Comparison of ENCODE assay signal across 8 cellular contexts in genomic region chr11:46121328-46121723, GRCh38. TPM values are rescaled to one million over a fixed set of nuclear protein-coding genes. Genes with fewer than 3 reads are reported as not detected.
A peak's percentile ranks its signal among the peaks of the same experiment; 100 is the strongest.
DNase-seq lines count a peak whose midpoint lies in the region; ATAC-seq and TF ChIP-seq lines count a peak whose summit lies in the region.

TSS of gene PHF21A (minus strand) at chr11:46121454. CDS start at chr11:46084219, 37,235 bp downstream.

- H3K4me3 ChIP-seq in HUES64 (ENCODE audit: low read length) (peak within 1 kb of the TSS; percentile 97), PC-3 (ENCODE audit: low read length) (peak within 1 kb of the TSS; percentile 92), esophagus (ENCODE audit: low read depth in 1 of 2, low read length in 2 of 2) (peak within 1 kb of the TSS; percentile 77), muscle layer of duodenum (ENCODE audit: low read depth in 1 of 2, low read length in 2 of 2) (peak within 1 kb of the TSS; percentile 76 to 85)

- peaks cover 22% of the 10 kb centered on the region for H3K36me3 Mint-ChIP-seq in stimulated activated effector memory CD8-positive, alpha-beta T cell treated with anti-CD3 and anti-CD28 coated beads, Interleukin-12 subunit alpha, Interleukin-12 subunit beta, amount 100 ng/mL, for 72 hours

- no peaks in the 10 kb centered on the region for H3K9me2 ChIP-seq in PC-3 (replicated peaks; ENCODE audit: low read length)

- CTCF ChIA-PET in PC-3 (lab: Charles Lee) = no interaction called here

- H2AFZ ChIP-seq in PC-3 (ENCODE audit: low read length) = peak within 1 kb of the TSS; percentile 95

- H3K9me3 ChIP-seq in HUES64 (ENCODE audit: insufficient read depth, low read depth, low read length) (no peaks in the 10 kb centered on the region), PC-3 (ENCODE audit: low read length) (no peaks in the 10 kb centered on the region), esophagus (ENCODE audit: control insufficient read depth in 2 of 2, insufficient read depth in 1 of 2, low read depth in 1 of 2, low read length in 1 of 2) (no peaks in the 10 kb centered on the region), muscle layer of duodenum (ENCODE audit: control insufficient read depth in 1 of 2, low read length in 2 of 2) (no peaks in the 10 kb centered on the region)

- POLR2A ChIA-PET in PC-3 (lab: Charles Lee; ENCODE audit: unreplicated experiment) = interaction anchor here (0.6 kb wide), 1 partner anchor 975 kb away, joined by 3 read pairs; no protein-coding TSS in a partner anchor

- H3K36me3 ChIP-seq in HUES64 (ENCODE audit: insufficient read depth, low read length) (no peaks in the 10 kb centered on the region), PC-3 (ENCODE audit: low read depth, low read length) (no peaks in the 10 kb centered on the region; the same call in 1 of the 2 replicates), esophagus (ENCODE audit: control insufficient read depth in 2 of 2, insufficient read depth in 2 of 2, low read length in 1 of 2) (no peaks in the 10 kb centered on the region), muscle layer of duodenum (ENCODE audit: control insufficient read depth in 1 of 2, insufficient read depth in 2 of 2, low read length in 2 of 2) (no peaks in the 10 kb centered on the region)

- no peak for TF ChIP-seq CTCF in PC-3 (conservative IDR thresholded peaks at IDR 0.05; ENCODE audit: low read depth, low read length)

- peak within 1 kb of the TSS; percentile 97 for H3K27ac Mint-ChIP-seq in stimulated activated effector memory CD8-positive, alpha-beta T cell treated with anti-CD3 and anti-CD28 coated beads, Interleukin-12 subunit alpha, Interleukin-12 subunit beta, amount 100 ng/mL, for 72 hours

- peak; percentile 86 for DNase-seq in Caki2 (ENCODE audit: low read depth)
- peak; percentile 81 for DNase-seq in PC-3
- peak; percentile 92 for DNase-seq in activated T-cell treated with anti-CD3 and anti-CD28 coated beads for 48 hours (ENCODE audit: low read depth)
- peak; percentile 79 to 93 for DNase-seq in stimulated activated effector memory CD8-positive, alpha-beta T cell treated with anti-CD3 and anti-CD28 coated beads, Interleukin-12 subunit alpha, Interleukin-12 subunit beta, amount 100 ng/mL, for 72 hours (ENCODE audit: low spot score in 2 of 2)

- H3K4me1 ChIP-seq in HUES64 (ENCODE audit: insufficient read depth, low read length) (peaks cover 15% of the 10 kb centered on the region), PC-3 (ENCODE audit: insufficient read depth, low read length) (peaks cover 9% of the 10 kb centered on the region), esophagus (ENCODE audit: control insufficient read depth in 2 of 2, insufficient read depth in 2 of 2, low read length in 1 of 2) (no peaks in the 10 kb centered on the region), muscle layer of duodenum (ENCODE audit: control insufficient read depth in 1 of 2, insufficient read depth in 2 of 2, low read length in 2 of 2) (peaks cover 7 to 18% of the 10 kb centered on the region in 2 donors)

- WGBS in HUES64 = under 1% methylated on average over 49 of the region's 49 CpGs
- 0% methylated on average over 24 to 49 of the region's 49 CpGs for WGBS in esophagus, 2 donors

- no peaks in the 10 kb centered on the region for H3F3A ChIP-seq in PC-3 (ENCODE audit: low read length, unreplicated experiment)

- H3K27ac ChIP-seq in HUES64 (ENCODE audit: low read depth, low read length) = peak within 1 kb of the TSS; percentile 90
- peak within 1 kb of the TSS; percentile 44 for H3K27ac ChIP-seq in PC-3 (ENCODE audit: low read length)
- peak within 1 kb of the TSS; percentile 96 to 98 for H3K27ac ChIP-seq in esophagus (ENCODE audit: low read depth in 2 of 2, low read length in 1 of 2)
- H3K27ac ChIP-seq in muscle layer of duodenum (ENCODE audit: low read length) = peak within 1 kb of the TSS; percentile 75

- in situ Hi-C loops in Caki2 (cut with HindIII; ENCODE audit: low pct_unique_long_range_greater_than_20kb, low sequenced_read_pairs) = no loop called here

- H4K20me1 ChIP-seq in PC-3 (ENCODE audit: low read length) = no peaks in the 10 kb centered on the region

- ATAC-seq in GM21390 (IDR thresholded peaks at IDR 0.05; ENCODE audit: unreplicated experiment) (peak; percentile 49), PC-3 (peak; percentile 70)
- peak; percentile 87 for ATAC-seq in stimulated activated effector memory CD8-positive, alpha-beta T cell treated with anti-CD3 and anti-CD28 coated beads, Interleukin-12 subunit alpha, Interleukin-12 subunit beta, amount 100 ng/mL, for 72 hours

- intact Hi-C loops in PC-3 (cut with micrococcal nuclease) = loop anchor here (10.0 kb wide), 1 partner anchor 193 kb away; no protein-coding TSS in a partner anchor

- H3K4me2 ChIP-seq in PC-3 (ENCODE audit: low read length) = peak within 1 kb of the TSS; percentile 96

- H3K4me1 Mint-ChIP-seq in stimulated activated effector memory CD8-positive, alpha-beta T cell treated with anti-CD3 and anti-CD28 coated beads, Interleukin-12 subunit alpha, Interleukin-12 subunit beta, amount 100 ng/mL, for 72 hours = peaks cover 28% of the 10 kb centered on the region

- H3K79me2 ChIP-seq in PC-3 (ENCODE audit: low read length) = peaks cover 29% of the 10 kb centered on the region

- H3K9ac ChIP-seq in HUES64 (ENCODE audit: low read depth, low read length) (peak within 1 kb of the TSS; percentile 81), PC-3 (ENCODE audit: low read length) (peak within 1 kb of the TSS; percentile 71)

- BruUV-seq in PC-3 (replicated peaks; lab: Mats Ljungman, UMichigan) = no TSS peak

- peak within 1 kb of the TSS; percentile 95 for H3K4me3 Mint-ChIP-seq in stimulated activated effector memory CD8-positive, alpha-beta T cell treated with anti-CD3 and anti-CD28 coated beads, Interleukin-12 subunit alpha, Interleukin-12 subunit beta, amount 100 ng/mL, for 72 hours

- H3K27me3 ChIP-seq in HUES64 (ENCODE audit: insufficient read depth, low read length) (no peaks in the 10 kb centered on the region), PC-3 (ENCODE audit: low read length) (no peaks in the 10 kb centered on the region), esophagus (ENCODE audit: control insufficient read depth in 1 of 2, insufficient read depth in 2 of 2, low read length in 2 of 2) (no peaks in the 10 kb centered on the region), muscle layer of duodenum (ENCODE audit: low read depth, low read length) (no peaks in the 10 kb centered on the region)

- no peaks in the 10 kb centered on the region for H3K9me3 Mint-ChIP-seq in stimulated activated effector memory CD8-positive, alpha-beta T cell treated with anti-CD3 and anti-CD28 coated beads, Interleukin-12 subunit alpha, Interleukin-12 subunit beta, amount 100 ng/mL, for 72 hours

RNA-seq across cellular contexts. Expression of gene PHF21A, which starts in this region (rescaled TPM):
- 1.2 and 12.0 TPM in 2 replicates for total RNA-seq in Caki2 (2014; rRNA removed; shearing (Covaris generic); ENCODE audit: low replicate concordance)
- 21.8 TPM for polyA plus RNA-seq in HUES64 (2013, experiment 1 of 2)
- 26.5 TPM for polyA plus RNA-seq in HUES64 (2013, experiment 2 of 2)
- 6.2 and 8.2 TPM in 2 replicates for total RNA-seq in PC-3 (2014; rRNA removed)
- 10 to 100 TPM in 1 of 2 donors, 1 to 10 TPM in 1; 8.8 to 14.0 TPM for polyA plus RNA-seq in esophagus

Comparison
In these comparisons a context has a peak if more than half of its experiments do, and no peak if none do; other contexts are left out.
1. Peak in every context shown above with its lines: DNase-seq, ATAC-seq, H3K4me3 ChIP-seq and H3K27ac ChIP-seq.
2. H3K27ac ChIP-seq: peak in every context shown above with its lines; median percentile 97 in esophagus; 90 in HUES64; 75 in muscle layer of duodenum; 44 in PC-3.